26 cellular contexts compared by ENCODE assay signal in genomic region chr4:15668566-15669435, GRCh38. TPM values are rescaled to one million over a fixed set of nuclear protein-coding genes. Genes with fewer than 3 reads are reported as not detected.
A peak's percentile ranks its signal among the peaks of the same experiment; 100 is the strongest.
DNase-seq lines count a peak whose midpoint lies in the region; ATAC-seq, FAIRE-seq and TF ChIP-seq lines count a peak whose summit lies in the region.
"Had no signal": no experiment of that assay in that cellular context is flagged by ENCODE, and none has a peak within 500 bp of the region (broad histone marks: within the 10 kb centered on the region; RNA-seq: fewer than 3 reads in every experiment).

No MANE protein-coding gene starts in this region.

- H3K4me3 Mint-ChIP-seq in activated CD8-positive, alpha-beta memory T cell treated with anti-CD3 and anti-CD28 coated beads, Interleukin-2, amount 10 ng/mL, durations not matched to agents 7 days and 5 days = no peak overlapping the region
- H3K4me3 Mint-ChIP-seq in T-helper 2 cell treated with Interferon-gamma antibody and Interleukin-4, amounts not matched to agents 5 μg/mL and 100 μg/mL, for 36 hours = no peak overlapping the region
- H3K4me3 Mint-ChIP-seq: activated naive CD4-positive, alpha-beta T cell treated with anti-CD3 and anti-CD28 coated beads, Interleukin-2, amount 50 U/mL, for 24 hours; CD8-positive, alpha-beta memory T cell; effector memory CD8-positive, alpha-beta T cell; T-cell had no signal

- DNase-seq in GM12891 (ENCODE audit: insufficient read length, low spot score) (no peak), RWPE2 (ENCODE audit: low spot score) (no peak), endothelial cell of umbilical vein (ENCODE audit: low read depth, low spot score) (peak; percentile 36), smooth muscle cell (lab: John Stamatoyannopoulos, UW; ENCODE audit: unreplicated experiment) (no peak), ovary (no peak)
- DNase-seq in activated CD8-positive, alpha-beta memory T cell treated with anti-CD3 and anti-CD28 coated beads, Interleukin-2, amount 10 ng/mL, durations not matched to agents 7 days and 5 days = no peak
- no peak for DNase-seq in T-helper 2 cell treated with Interferon-gamma antibody and Interleukin-4, amounts not matched to agents 5 μg/mL and 100 μg/mL, for 36 hours (ENCODE audit: low spot score)
- DNase-seq: activated CD4-positive, alpha-beta T cell treated with anti-CD3 and anti-CD28 coated beads for 4 hours; CD8-positive, alpha-beta memory T cell; cerebellar nuclear complex; DMS79; effector memory CD8-positive, alpha-beta T cell; glutamatergic neuron; Kasumi-1; mesenchymal stem cell; NCI-H1048; NCI-H2029 treated with DMSO at 0.1 percent for 48 hours; NCI-H446 treated with DMSO at 0.1 percent for 48 hours; nucleus accumbens; SHP77 treated with DMSO at 0.1 percent for 48 hours; stimulated activated CD4-positive, alpha-beta T cell treated with anti-CD3 and anti-CD28 coated beads, Interleukin-15, amount 100 ng/mL, for 24 hours; T-cell had no signal

- peak; percentile 48 for FAIRE-seq in GM12891 (lab: Jason Lieb, UNC)
- FAIRE-seq in endothelial cell of umbilical vein (lab: Jason Lieb, UNC) = no peak
- FAIRE-seq: HTR-8/SVneo had no signal

- ATAC-seq in RWPE2 (ENCODE audit: low read depth) = no peak
- no peak for ATAC-seq in activated CD8-positive, alpha-beta memory T cell treated with anti-CD3 and anti-CD28 coated beads, Interleukin-2, amount 10 ng/mL, durations not matched to agents 7 days and 5 days
- ATAC-seq: effector memory CD8-positive, alpha-beta T cell had no signal

- H3K4me1 ChIP-seq in RWPE2 (ENCODE audit: insufficient read depth, poor library complexity, severe bottlenecking) (peaks cover 30% of the 10 kb centered on the region), endothelial cell of umbilical vein (ENCODE audit: control insufficient read depth, extremely low read depth, insufficient read depth, low read length) (peaks cover 35% of the 10 kb centered on the region), smooth muscle cell (ENCODE audit: low read depth) (no peaks in the 10 kb centered on the region), ovary (ENCODE audit: insufficient read depth) (no peaks in the 10 kb centered on the region)
- H3K4me1 ChIP-seq: right atrium auricular region, vagina had no signal

- TF ChIP-seq EP300 in ovary (IDR thresholded peaks at IDR 0.05) = no peak

- H3K36me3 ChIP-seq in RWPE2 (ENCODE audit: low read depth) (peaks cover 72% of the 10 kb centered on the region), endothelial cell of umbilical vein (ENCODE audit: control insufficient read depth in 2 of 2, extremely low read depth in 1 of 2, insufficient read depth in 2 of 2, low read length in 2 of 2) (peaks cover 0 to 3% of the 10 kb centered on the region in 2 experiments), smooth muscle cell (ENCODE audit: low read depth) (no peaks in the 10 kb centered on the region), ovary (no peaks in the 10 kb centered on the region)
- H3K36me3 ChIP-seq: right atrium auricular region, vagina had no signal

- peaks cover 40% of the 10 kb centered on the region for H3K36me3 Mint-ChIP-seq in activated CD8-positive, alpha-beta memory T cell treated with anti-CD3 and anti-CD28 coated beads, Interleukin-2, amount 10 ng/mL, durations not matched to agents 7 days and 5 days
- H3K36me3 Mint-ChIP-seq in T-helper 2 cell treated with Interferon-gamma antibody and Interleukin-4, amounts not matched to agents 5 μg/mL and 100 μg/mL, for 36 hours (ENCODE audit: low read depth) = peaks cover 29% of the 10 kb centered on the region
- H3K36me3 Mint-ChIP-seq: activated naive CD4-positive, alpha-beta T cell treated with anti-CD3 and anti-CD28 coated beads, Interleukin-2, amount 50 U/mL, for 24 hours; CD8-positive, alpha-beta memory T cell; T-cell had no signal

- no peaks in the 10 kb centered on the region for H3K27me3 Mint-ChIP-seq in activated CD8-positive, alpha-beta memory T cell treated with anti-CD3 and anti-CD28 coated beads, Interleukin-2, amount 10 ng/mL, durations not matched to agents 7 days and 5 days
- H3K27me3 Mint-ChIP-seq in T-helper 2 cell treated with Interferon-gamma antibody and Interleukin-4, amounts not matched to agents 5 μg/mL and 100 μg/mL, for 36 hours (ENCODE audit: low read depth) = no peaks in the 10 kb centered on the region
- H3K27me3 Mint-ChIP-seq: activated naive CD4-positive, alpha-beta T cell treated with anti-CD3 and anti-CD28 coated beads, Interleukin-2, amount 50 U/mL, for 24 hours; CD8-positive, alpha-beta memory T cell; effector memory CD8-positive, alpha-beta T cell; T-cell had no signal

- H3K9ac ChIP-seq in endothelial cell of umbilical vein (replicated peaks; ENCODE audit: extremely low read depth, insufficient read depth, low read length) (no peak overlapping the region), smooth muscle cell (ENCODE audit: low read depth) (no peak overlapping the region)

- H3K27ac ChIP-seq in RWPE2 (ENCODE audit: poor library complexity, severe bottlenecking) (peak overlapping the region; percentile 94), endothelial cell of umbilical vein (ENCODE audit: insufficient read depth, low read depth, low read length) (no peak overlapping the region), smooth muscle cell (ENCODE audit: low read depth) (peak overlapping the region; percentile 56), ovary (no peak overlapping the region)
- H3K27ac ChIP-seq: right atrium auricular region, vagina had no signal

- H3K4me2 ChIP-seq in endothelial cell of umbilical vein (ENCODE audit: insufficient read depth, low read length) = peak overlapping the region; percentile 2
- H3K4me2 ChIP-seq in smooth muscle cell = no peak overlapping the region

- H3F3A ChIP-seq in smooth muscle cell (ENCODE audit: low read depth) = peaks cover 5% of the 10 kb centered on the region

- whole genome bisulfite sequencing in smooth muscle cell (ENCODE audit: low lambda C conversion rate) = 92% methylated on average over 1 of the region's 1 CpG
- 21 to 47% (median 25%) methylated on average over 1 of the region's 1 CpG for WGBS in ovary, 3 donors

- H4K20me1 ChIP-seq in endothelial cell of umbilical vein (replicated peaks; ENCODE audit: control insufficient read depth, extremely low read depth, insufficient read depth, low read length) (no peaks in the 10 kb centered on the region), smooth muscle cell (ENCODE audit: low read depth) (no peaks in the 10 kb centered on the region)

- TF ChIP-seq POLR2A in GM12891 (IDR thresholded peaks at IDR 0.05; ENCODE audit: low read depth, low read length) (no peak), endothelial cell of umbilical vein (IDR thresholded peaks at IDR 0.05; ENCODE audit: low read depth, low read length) (no peak), ovary (IDR thresholded peaks at IDR 0.05) (no peak)

- no peak overlapping the region for H3K4me3 ChIP-seq in RWPE2 (ENCODE audit: severe bottlenecking)
- no peak overlapping the region for H3K4me3 ChIP-seq in endothelial cell of umbilical vein (replicated peaks in 1 of 3; ENCODE audit: insufficient read depth in 1 of 3, low read depth in 1 of 3, low read length in 3 of 3)
- H3K4me3 ChIP-seq in smooth muscle cell = no peak overlapping the region
- no peak overlapping the region for H3K4me3 ChIP-seq in ovary
- H3K4me3 ChIP-seq: right atrium auricular region, vagina had no signal

- H3K27me3 ChIP-seq in RWPE2 (ENCODE audit: insufficient read depth, poor library complexity, severe bottlenecking) (no peaks in the 10 kb centered on the region), endothelial cell of umbilical vein (ENCODE audit: control insufficient read depth in 2 of 2, insufficient read depth in 2 of 2, low read length in 2 of 2) (no peaks in the 10 kb centered on the region), smooth muscle cell (ENCODE audit: low read depth) (no peaks in the 10 kb centered on the region), ovary (no peaks in the 10 kb centered on the region)
- H3K27me3 ChIP-seq: right atrium auricular region, vagina had no signal

- no peak overlapping the region for H3K27ac Mint-ChIP-seq in activated CD8-positive, alpha-beta memory T cell treated with anti-CD3 and anti-CD28 coated beads, Interleukin-2, amount 10 ng/mL, durations not matched to agents 7 days and 5 days
- no peak overlapping the region for H3K27ac Mint-ChIP-seq in T-helper 2 cell treated with Interferon-gamma antibody and Interleukin-4, amounts not matched to agents 5 μg/mL and 100 μg/mL, for 36 hours
- H3K27ac Mint-ChIP-seq: activated naive CD4-positive, alpha-beta T cell treated with anti-CD3 and anti-CD28 coated beads, Interleukin-2, amount 50 U/mL, for 24 hours; CD8-positive, alpha-beta memory T cell; effector memory CD8-positive, alpha-beta T cell; T-cell had no signal

- dilution Hi-C loops in endothelial cell of umbilical vein (cut with MboI; ENCODE audit: extremely low pct_ligation_motif_present, low sequenced_read_pairs) = no loop called here

- H3K9me3 ChIP-seq in RWPE2 (ENCODE audit: severe bottlenecking) (no peaks in the 10 kb centered on the region), endothelial cell of umbilical vein (replicated peaks; ENCODE audit: control insufficient read depth, insufficient read depth, low read length) (no peaks in the 10 kb centered on the region), smooth muscle cell (replicated peaks; ENCODE audit: low read depth) (no peaks in the 10 kb centered on the region), ovary (no peaks in the 10 kb centered on the region)
- H3K9me3 ChIP-seq: right atrium auricular region, vagina had no signal

- H3K79me2 ChIP-seq in endothelial cell of umbilical vein (ENCODE audit: control insufficient read depth, insufficient read depth, low read length) (peaks cover 48% of the 10 kb centered on the region), smooth muscle cell (ENCODE audit: low read depth) (peaks cover 33% of the 10 kb centered on the region)

- no peaks in the 10 kb centered on the region for H3K9me1 ChIP-seq in endothelial cell of umbilical vein (replicated peaks; ENCODE audit: control insufficient read depth, extremely low read depth, insufficient read depth, low read length)

- peaks cover 21% of the 10 kb centered on the region for H3K4me1 Mint-ChIP-seq in activated CD8-positive, alpha-beta memory T cell treated with anti-CD3 and anti-CD28 coated beads, Interleukin-2, amount 10 ng/mL, durations not matched to agents 7 days and 5 days
- H3K4me1 Mint-ChIP-seq in T-helper 2 cell treated with Interferon-gamma antibody and Interleukin-4, amounts not matched to agents 5 μg/mL and 100 μg/mL, for 36 hours (ENCODE audit: low read depth) = peaks cover 35% of the 10 kb centered on the region
- H3K4me1 Mint-ChIP-seq: activated naive CD4-positive, alpha-beta T cell treated with anti-CD3 and anti-CD28 coated beads, Interleukin-2, amount 50 U/mL, for 24 hours had no signal

- POLR2A ChIA-PET in endothelial cell of umbilical vein (lab: Charles Lee) = no interaction called here

- no TSS peak for BruUV-seq in endothelial cell of umbilical vein (replicated peaks; lab: Mats Ljungman, UMichigan)

- H2AFZ ChIP-seq in endothelial cell of umbilical vein (ENCODE audit: low read depth, low read length) (peak overlapping the region; percentile 19), smooth muscle cell (ENCODE audit: low read depth) (no peak overlapping the region)

- TF ChIP-seq CTCF in RWPE2 (IDR thresholded peaks at IDR 0.05; ENCODE audit: poor library complexity, severe bottlenecking) = no peak
- TF ChIP-seq CTCF in endothelial cell of umbilical vein (IDR thresholded peaks at IDR 0.05; ENCODE audit: extremely low read depth in 1 of 2, insufficient read depth in 1 of 2, low read depth in 1 of 2, low read length in 2 of 2) = no peak
- no peak for TF ChIP-seq CTCF in smooth muscle cell (IDR thresholded peaks at IDR 0.05; ENCODE audit: borderline replicate concordance, insufficient read depth, poor library complexity, severe bottlenecking)
- TF ChIP-seq CTCF in ovary (IDR thresholded peaks at IDR 0.05) = no peak

- intact Hi-C loops in endothelial cell of umbilical vein (cut with micrococcal nuclease) = loop anchor here (1.0 kb wide), 1 partner anchor 8 kb away; no protein-coding TSS in a partner anchor
- intact Hi-C loops in ovary (cut with DNase I) = no loop called here

- CTCF ChIA-PET in endothelial cell of umbilical vein (lab: Charles Lee) = interaction anchor here (0.7 to 1.1 kb wide), 5 partner anchors 10 to 15 kb away, joined by 3 to 6 read pairs (median 3); partner anchors contain the start of gene FBXL5
- CTCF ChIA-PET in activated CD8-positive, alpha-beta memory T cell treated with anti-CD3 and anti-CD28 coated beads, Interleukin-2, amount 10 ng/mL, durations not matched to agents 7 days and 5 days (lab: Charles Lee) = no interaction called here

- H3K9me3 Mint-ChIP-seq in activated CD8-positive, alpha-beta memory T cell treated with anti-CD3 and anti-CD28 coated beads, Interleukin-2, amount 10 ng/mL, durations not matched to agents 7 days and 5 days (ENCODE audit: low read depth) = no peaks in the 10 kb centered on the region
- H3K9me3 Mint-ChIP-seq in T-helper 2 cell treated with Interferon-gamma antibody and Interleukin-4, amounts not matched to agents 5 μg/mL and 100 μg/mL, for 36 hours = peaks cover 5% of the 10 kb centered on the region
- H3K9me3 Mint-ChIP-seq: activated naive CD4-positive, alpha-beta T cell treated with anti-CD3 and anti-CD28 coated beads, Interleukin-2, amount 50 U/mL, for 24 hours; CD8-positive, alpha-beta memory T cell; effector memory CD8-positive, alpha-beta T cell; T-cell had no signal

RNA-seq across cellular contexts. Expression of gene FAM200B, which starts 12.8 kb away (rescaled TPM):
- 19.7 TPM for polyA plus RNA-seq in GM12891 (2012; ENCODE audit: low read depth, missing spikeins)
- 20.6 and 24.6 TPM in 2 replicates for total RNA-seq in endothelial cell of umbilical vein
- polyA plus RNA-seq in endothelial cell of umbilical vein = 10.7 and 13.9 TPM in 2 replicates
- 28.5 and 32.3 TPM in 2 replicates for polyA plus RNA-seq in endothelial cell of umbilical vein (2011; cell fraction: cytosol; rRNA removed)
- polyA plus RNA-seq in endothelial cell of umbilical vein (2011; cell fraction: nucleus; rRNA removed) = 20.7 and 29.1 TPM in 2 replicates
- polyA plus RNA-seq in endothelial cell of umbilical vein (2012) = 29.0 and 40.6 TPM in 2 replicates
- polyA minus RNA-seq in endothelial cell of umbilical vein = 3.2 and 5.7 TPM in 2 replicates
- polyA minus RNA-seq in endothelial cell of umbilical vein (2011; cell fraction: cytosol; rRNA and poly(A)+ RNA removed) = 11.1 TPM
- polyA minus RNA-seq in endothelial cell of umbilical vein (2011; cell fraction: nucleus; rRNA and poly(A)+ RNA removed) = 8.7 and 11.2 TPM in 2 replicates
- total RNA-seq in smooth muscle cell = 24.1 and 51.7 TPM in 2 replicates
- polyA plus RNA-seq in smooth muscle cell = 49.8 and 52.1 TPM in 2 replicates
- total RNA-seq in activated CD8-positive, alpha-beta memory T cell treated with anti-CD3 and anti-CD28 coated beads, Interleukin-2, amount 10 ng/mL, durations not matched to agents 7 days and 5 days = 10 to 100 TPM in 1 of 2 experiments, 1 to 10 TPM in 1; 9.7 to 14.0 TPM
- 10 to 100 TPM; 40.7 to 60.0 (median 50.3) TPM for total RNA-seq in ovary
- 10 to 100 TPM; 67.1 to 69.2 TPM for polyA plus RNA-seq in ovary

RNA-seq across cellular contexts. Expression of gene FBXL5, which starts 13.6 kb away (rescaled TPM):
- 18.7 TPM for polyA plus RNA-seq in GM12891 (2012; ENCODE audit: low read depth, missing spikeins)
- total RNA-seq in endothelial cell of umbilical vein (60.2 and 64.8 TPM in 2 replicates), smooth muscle cell (94.6 and 109 TPM in 2 replicates), ovary (100 to 1,000 TPM in 1 of 7 donors, 10 to 100 TPM in 6; 68.7 to 103 (median 90.4) TPM)
- polyA plus RNA-seq in endothelial cell of umbilical vein (42.2 and 44.1 TPM in 2 replicates), smooth muscle cell (47.0 and 50.1 TPM in 2 replicates), ovary (100 to 1,000 TPM in 1 of 2 donors, 10 to 100 TPM in 1; 68.8 to 104 TPM)
- 40.4 and 40.8 TPM in 2 replicates for polyA plus RNA-seq in endothelial cell of umbilical vein (2011; cell fraction: cytosol; rRNA removed)
- polyA plus RNA-seq in endothelial cell of umbilical vein (2011; cell fraction: nucleus; rRNA removed) = 35.5 and 47.9 TPM in 2 replicates
- polyA plus RNA-seq in endothelial cell of umbilical vein (2012) = 43.9 and 62.3 TPM in 2 replicates
- 75.6 and 101 TPM in 2 replicates for polyA minus RNA-seq in endothelial cell of umbilical vein
- polyA minus RNA-seq in endothelial cell of umbilical vein (2011; cell fraction: cytosol; rRNA and poly(A)+ RNA removed) = 13.1 TPM
- 65.1 and 76.1 TPM in 2 replicates for polyA minus RNA-seq in endothelial cell of umbilical vein (2011; cell fraction: nucleus; rRNA and poly(A)+ RNA removed)
- total RNA-seq in activated CD8-positive, alpha-beta memory T cell treated with anti-CD3 and anti-CD28 coated beads, Interleukin-2, amount 10 ng/mL, durations not matched to agents 7 days and 5 days = 10 to 100 TPM; 37.0 to 51.8 TPM

RNA-seq across cellular contexts. Expression of gene BST1, which starts 34.1 kb away (rescaled TPM):
- polyA plus RNA-seq in GM12891 (2012; ENCODE audit: low read depth, missing spikeins) = not detected
- total RNA-seq in endothelial cell of umbilical vein (6.6 and 10.7 TPM in 2 replicates), smooth muscle cell (4.8 and 5.2 TPM in 2 replicates), ovary (1 to 10 TPM; 5.6 to 9.8 (median 6.8) TPM)
- polyA plus RNA-seq in endothelial cell of umbilical vein (14.0 and 14.9 TPM in 2 replicates), smooth muscle cell (5.2 and 9.6 TPM in 2 replicates), ovary (10 to 100 TPM; 10.9 to 18.5 TPM)
- 12.9 and 13.9 TPM in 2 replicates for polyA plus RNA-seq in endothelial cell of umbilical vein (2011; cell fraction: cytosol; rRNA removed)
- polyA plus RNA-seq in endothelial cell of umbilical vein (2011; cell fraction: nucleus; rRNA removed) = 4.9 and 5.7 TPM in 2 replicates
- 16.0 and 18.3 TPM in 2 replicates for polyA plus RNA-seq in endothelial cell of umbilical vein (2012)
- polyA minus RNA-seq in endothelial cell of umbilical vein = 3.5 and 6.5 TPM in 2 replicates
- polyA minus RNA-seq in endothelial cell of umbilical vein (2011; cell fraction: cytosol; rRNA and poly(A)+ RNA removed) = not detected
- 2.0 and 2.1 TPM in 2 replicates for polyA minus RNA-seq in endothelial cell of umbilical vein (2011; cell fraction: nucleus; rRNA and poly(A)+ RNA removed)
- under 1 TPM; 0.40 to 0.70 TPM for total RNA-seq in activated CD8-positive, alpha-beta memory T cell treated with anti-CD3 and anti-CD28 coated beads, Interleukin-2, amount 10 ng/mL, durations not matched to agents 7 days and 5 days

Comparison
In these comparisons a context has a peak if more than half of its experiments do, and no peak if none do; other contexts are left out.
1. H3K27ac ChIP-seq: peak in RWPE2 (single experiment) and smooth muscle cell (single experiment); none in endothelial cell of umbilical vein (single experiment) and ovary (0 of 2).